ENCODE assay signal across 1 cellular context in the genomic region with DNA sequence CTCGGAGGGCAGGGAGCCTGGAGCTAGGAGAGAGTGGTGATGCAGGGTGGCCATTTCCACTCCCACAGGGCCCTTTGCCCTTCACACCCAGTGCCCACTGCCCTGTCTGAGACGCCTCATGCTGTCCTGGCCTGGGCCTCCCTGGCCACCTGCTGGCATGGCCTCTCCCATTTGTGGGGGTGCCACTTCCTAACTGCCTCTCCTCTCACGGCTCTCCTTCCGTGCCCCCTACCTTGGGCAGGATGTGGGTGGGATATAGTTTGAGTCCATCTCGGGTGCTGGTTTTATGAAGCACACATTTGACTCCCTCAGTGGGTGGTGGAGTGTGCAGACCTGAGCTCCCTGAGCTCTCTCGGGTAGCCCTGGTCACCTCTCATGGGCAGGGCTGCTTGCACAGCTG.
TF ChIP-seq lines count a peak whose summit lies in the region.

No MANE protein-coding gene starts in this region.

TF ChIP-seq in HEK293, 187 proteins besides CTCF, POLR2A, EP300 and RAD21 (continued from another document):
- TF ChIP-seq, protein P1, sequence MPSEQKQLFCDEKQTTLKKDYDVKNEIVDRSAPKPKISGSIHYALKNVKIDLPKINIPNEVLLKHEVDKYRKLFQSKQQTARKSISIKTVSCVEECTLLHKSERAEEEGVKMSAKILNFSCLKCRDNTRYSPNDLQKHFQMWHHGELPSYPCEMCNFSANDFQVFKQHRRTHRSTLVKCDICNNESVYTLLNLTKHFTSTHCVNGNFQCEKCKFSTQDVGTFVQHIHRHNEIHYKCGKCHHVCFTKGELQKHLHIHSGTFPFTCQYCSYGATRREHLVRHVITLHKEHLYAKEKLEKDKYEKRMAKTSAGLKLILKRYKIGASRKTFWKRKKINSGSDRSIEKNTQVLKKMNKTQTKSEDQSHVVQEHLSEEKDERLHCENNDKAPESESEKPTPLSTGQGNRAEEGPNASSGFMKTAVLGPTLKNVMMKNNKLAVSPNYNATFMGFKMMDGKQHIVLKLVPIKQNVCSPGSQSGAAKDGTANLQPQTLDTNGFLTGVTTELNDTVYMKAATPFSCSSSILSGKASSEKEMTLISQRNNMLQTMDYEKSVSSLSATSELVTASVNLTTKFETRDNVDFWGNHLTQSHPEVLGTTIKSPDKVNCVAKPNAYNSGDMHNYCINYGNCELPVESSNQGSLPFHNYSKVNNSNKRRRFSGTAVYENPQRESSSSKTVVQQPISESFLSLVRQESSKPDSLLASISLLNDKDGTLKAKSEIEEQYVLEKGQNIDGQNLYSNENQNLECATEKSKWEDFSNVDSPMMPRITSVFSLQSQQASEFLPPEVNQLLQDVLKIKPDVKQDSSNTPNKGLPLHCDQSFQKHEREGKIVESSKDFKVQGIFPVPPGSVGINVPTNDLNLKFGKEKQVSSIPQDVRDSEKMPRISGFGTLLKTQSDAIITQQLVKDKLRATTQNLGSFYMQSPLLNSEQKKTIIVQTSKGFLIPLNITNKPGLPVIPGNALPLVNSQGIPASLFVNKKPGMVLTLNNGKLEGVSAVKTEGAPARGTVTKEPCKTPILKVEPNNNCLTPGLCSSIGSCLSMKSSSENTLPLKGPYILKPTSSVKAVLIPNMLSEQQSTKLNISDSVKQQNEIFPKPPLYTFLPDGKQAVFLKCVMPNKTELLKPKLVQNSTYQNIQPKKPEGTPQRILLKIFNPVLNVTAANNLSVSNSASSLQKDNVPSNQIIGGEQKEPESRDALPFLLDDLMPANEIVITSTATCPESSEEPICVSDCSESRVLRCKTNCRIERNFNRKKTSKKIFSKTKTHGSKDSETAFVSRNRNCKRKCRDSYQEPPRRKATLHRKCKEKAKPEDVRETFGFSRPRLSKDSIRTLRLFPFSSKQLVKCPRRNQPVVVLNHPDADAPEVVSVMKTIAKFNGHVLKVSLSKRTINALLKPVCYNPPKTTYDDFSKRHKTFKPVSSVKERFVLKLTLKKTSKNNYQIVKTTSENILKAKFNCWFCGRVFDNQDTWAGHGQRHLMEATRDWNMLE (tag by site-specific recombination; conservative IDR thresholded peaks at IDR 0.05; ENCODE audit: low read depth): no peak
- TF ChIP-seq ZNF664 (tag by site-specific recombination; IDR thresholded peaks at IDR 0.05): no peak
- no peak for TF ChIP-seq ZNF292 (tag by site-specific recombination; IDR thresholded peaks at IDR 0.05; ENCODE audit: borderline replicate concordance, low read depth)
